Comparison of ENCODE assay signal across 8 cellular contexts in the genomic region with DNA sequence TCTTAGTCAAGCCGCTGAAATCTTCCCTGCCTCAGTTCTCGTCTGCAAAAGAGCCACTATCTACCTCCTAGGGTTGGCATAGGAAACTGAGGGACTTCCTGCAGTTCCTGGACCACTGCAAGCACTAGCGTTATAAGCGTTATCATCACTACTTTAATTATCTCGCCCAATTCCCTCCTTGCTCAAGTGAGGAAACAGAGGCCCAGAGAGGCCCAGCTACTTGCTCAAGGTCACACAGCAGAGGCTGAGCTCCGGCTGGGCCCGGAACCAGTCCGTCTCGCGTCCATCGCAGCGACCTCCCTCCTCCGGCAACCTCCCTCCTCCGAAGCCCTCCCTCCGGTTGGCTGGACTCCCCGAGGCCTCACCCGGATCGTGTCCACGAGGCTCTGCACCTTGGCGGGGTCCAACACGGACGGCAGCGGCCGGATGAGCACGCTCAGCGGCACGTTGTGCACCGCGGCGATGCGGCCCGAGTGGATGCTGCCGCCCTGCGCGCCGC. TPM values are rescaled to one million over a fixed set of nuclear protein-coding genes. Genes with fewer than 3 reads are reported as not detected.
DNase-seq lines count a peak whose midpoint lies in the region; ATAC-seq and TF ChIP-seq lines count a peak whose summit lies in the region.

No MANE protein-coding gene starts in this region.

- H3K27ac ChIP-seq in A673 (ENCODE audit: low read depth, low read length, poor library complexity, severe bottlenecking), result peak overlapping the region; percentile 81

- H3K9me3 Mint-ChIP-seq in dendritic cell treated with granulocyte-macrophage colony-stimulating factor and Interleukin-4, amounts not matched to agents 40 ng/mL and 50 ng/mL, for 4 days, result no peaks in the 10 kb centered on the region

- CTCF ChIA-PET in A673 (lab: Charles Lee), result interaction anchor here (1.0 kb wide), 1 partner anchor 86 kb away, joined by 3 read pairs; no protein-coding TSS in a partner anchor

- POLR2A ChIA-PET in A673 (lab: Charles Lee; ENCODE audit: low non-redundant PET), result no interaction called here

- TF ChIP-seq CTCF in A673 (conservative IDR thresholded peaks at IDR 0.05; ENCODE audit: low read depth, low read length) (no peak), mucosa of descending colon (IDR thresholded peaks at IDR 0.05) (no peak)

- intact Hi-C loops in A673 (cut with micrococcal nuclease; ENCODE audit: unreplicated experiment), result loop anchor here (5.0 kb wide), 1 partner anchor 75 kb away; no protein-coding TSS in a partner anchor
- intact Hi-C loops in dendritic cell treated with granulocyte-macrophage colony-stimulating factor and Interleukin-4, amounts not matched to agents 40 ng/mL and 50 ng/mL, for 4 days (cut with micrococcal nuclease), result loop anchor here (2.0 to 5.0 kb wide), 3 partner anchors 14 to 180 kb away; a partner anchor contains a TSS
- intact Hi-C loops in mucosa of descending colon (cut with DNase I, micrococcal nuclease), result no loop called here

- H3K4me3 ChIP-seq in A673 (ENCODE audit: low read depth, low read length, poor library complexity, severe bottlenecking) (peak overlapping the region; percentile 66), mucosa of descending colon (peak overlapping the region; percentile 48)

- H3K9me3 ChIP-seq in A673 (ENCODE audit: low read depth, low read length, poor library complexity, severe bottlenecking) (no peaks in the 10 kb centered on the region), mucosa of descending colon (no peaks in the 10 kb centered on the region)

- peaks cover 47% of the 10 kb centered on the region for H3K36me3 Mint-ChIP-seq in dendritic cell treated with granulocyte-macrophage colony-stimulating factor and Interleukin-4, amounts not matched to agents 40 ng/mL and 50 ng/mL, for 4 days (ENCODE audit: low read depth)

- H3K4me1 ChIP-seq in A673 (ENCODE audit: insufficient read depth, low read length, poor library complexity, severe bottlenecking) (peaks cover 6% of the 10 kb centered on the region), mucosa of descending colon (ENCODE audit: low read depth) (peaks cover 17% of the 10 kb centered on the region)

- H3K27me3 Mint-ChIP-seq in dendritic cell treated with granulocyte-macrophage colony-stimulating factor and Interleukin-4, amounts not matched to agents 40 ng/mL and 50 ng/mL, for 4 days, result no peaks in the 10 kb centered on the region

- H3K4me3 Mint-ChIP-seq in dendritic cell treated with granulocyte-macrophage colony-stimulating factor and Interleukin-4, amounts not matched to agents 40 ng/mL and 50 ng/mL, for 4 days, result peak overlapping the region; percentile 88

- H3K27me3 ChIP-seq in A673 (replicated peaks; ENCODE audit: insufficient read depth, low read depth, low read length, poor library complexity), result peaks cover 5% of the 10 kb centered on the region

- peaks cover 6% of the 10 kb centered on the region for H3K36me3 ChIP-seq in A673 (ENCODE audit: insufficient read depth, low read length, poor library complexity, severe bottlenecking)
- H3K36me3 ChIP-seq in mucosa of descending colon (ENCODE audit: low read depth), result no peaks in the 10 kb centered on the region

- H3K4me1 Mint-ChIP-seq in dendritic cell treated with granulocyte-macrophage colony-stimulating factor and Interleukin-4, amounts not matched to agents 40 ng/mL and 50 ng/mL, for 4 days (ENCODE audit: low read depth), result peaks cover 88% of the 10 kb centered on the region

- ATAC-seq in GM19438 (IDR thresholded peaks at IDR 0.05; ENCODE audit: low read depth, unreplicated experiment) (peak; percentile 5), mucosa of descending colon (peak; percentile 10), HG03442 (IDR thresholded peaks at IDR 0.05; ENCODE audit: unreplicated experiment) (no peak)

- H3K27ac Mint-ChIP-seq in dendritic cell treated with granulocyte-macrophage colony-stimulating factor and Interleukin-4, amounts not matched to agents 40 ng/mL and 50 ng/mL, for 4 days, result peak overlapping the region; percentile 90

- DNase-seq in A673 (ENCODE audit: low spot score) (no peak), OCI-M1 (lab: John Stamatoyannopoulos, UW) (peak; percentile 72), mucosa of descending colon (peak; percentile 25 to 66 (median 66)), NCI-H128 (lab: John Stamatoyannopoulos, UW; ENCODE audit: unreplicated experiment) (no peak), NAMALWA (ENCODE audit: low spot score) (no peak)

- BruUV-seq in A673 (replicated peaks; lab: Mats Ljungman, UMichigan), result no TSS peak

RNA-seq across cellular contexts. Expression of a gene that starts 0.3 kb away (rescaled TPM):
- total RNA-seq in A673 (2021) (11.5 and 11.9 TPM in 2 replicates), mucosa of descending colon (10 to 100 TPM; 11.7 to 23.4 (median 18.9) TPM)

RNA-seq across cellular contexts. Expression of a gene that starts 22.9 kb away (rescaled TPM):
- total RNA-seq in A673 (2021) (0.50 and 0.69 TPM in 2 replicates), mucosa of descending colon (not detected)

RNA-seq across cellular contexts. Expression of a gene that starts 42.6 kb away (rescaled TPM):
- total RNA-seq in A673 (2021), result 0.20 and 0.24 TPM in 2 replicates
- total RNA-seq in mucosa of descending colon, result under 1 TPM in 1 of 3 donors, not detected in 2; 0.82 TPM

Comparison
In these comparisons a context has a peak if more than half of its experiments do, and no peak if none do; other contexts are left out.
1. DNase-seq: peak in OCI-M1 (single experiment) and mucosa of descending colon (3 of 3); none in A673 (single experiment), NCI-H128 (single experiment) and NAMALWA (single experiment).
2. intact Hi-C loops: an anchor here in A673 (5.0 kb wide) and dendritic cell treated with granulocyte-macrophage colony-stimulating factor and Interleukin-4, amounts not matched to agents 40 ng/mL and 50 ng/mL, for 4 days (2.0 to 5.0 kb wide); none called in mucosa of descending colon.